1 cellular context compared by ENCODE assay signal in the genomic region with DNA sequence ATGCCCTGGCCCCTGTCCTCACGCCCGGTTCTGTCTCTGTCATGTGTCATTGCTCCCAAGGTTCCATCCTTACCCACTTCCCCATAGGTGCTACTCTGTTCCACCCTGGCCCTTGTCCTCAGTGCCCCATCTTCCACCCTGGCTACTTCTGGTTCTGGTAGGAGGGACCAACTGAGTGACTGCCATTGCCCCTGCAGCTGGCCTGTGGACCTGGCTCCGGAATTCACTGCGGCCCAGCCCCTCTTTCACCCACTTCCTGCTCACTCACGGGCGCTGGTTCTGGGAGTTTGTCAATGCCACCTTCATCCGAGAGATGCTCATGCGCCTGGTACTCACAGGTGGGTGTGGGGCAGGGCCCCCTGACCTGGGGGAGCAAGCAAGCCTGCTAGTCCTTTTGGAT.
TF ChIP-seq lines count a peak whose summit lies in the region.

No MANE protein-coding gene starts in this region.

TF ChIP-seq in H1, 55 proteins besides CTCF, POLR2A, EP300 and RAD21:
- TF ChIP-seq ASH2L (IDR thresholded peaks at IDR 0.05; ENCODE audit: low read length) (no peak), FOSL1 (IDR thresholded peaks at IDR 0.05; ENCODE audit: insufficient read depth, low read depth, low read length) (no peak), TEAD4 (IDR thresholded peaks at IDR 0.05; ENCODE audit: low read depth, low read length) (no peak), CBX5 (IDR thresholded peaks at IDR 0.05; ENCODE audit: low read depth, low read length) (no peak), EZH2 (IDR thresholded peaks at IDR 0.05; ENCODE audit: low read depth, low read length, severe bottlenecking) (no peak), JUND (IDR thresholded peaks at IDR 0.05; ENCODE audit: low read length) (no peak), CHD2 (IDR thresholded peaks at IDR 0.05; ENCODE audit: low read length) (no peak), BACH1 (IDR thresholded peaks at IDR 0.05; ENCODE audit: low read length) (no peak), SIN3A (conservative IDR thresholded peaks at IDR 0.05 in 1 of 2, IDR thresholded peaks at IDR 0.05 in 1 of 2; ENCODE audit: low read depth in 1 of 2, low read length in 2 of 2) (no peak), CBX8 (IDR thresholded peaks at IDR 0.05; ENCODE audit: borderline replicate concordance, low read depth, low read length) (no peak), CEBPB (IDR thresholded peaks at IDR 0.05; ENCODE audit: low read depth, low read length) (no peak), CTBP2 (IDR thresholded peaks at IDR 0.05; ENCODE audit: borderline replicate concordance, insufficient read depth, insufficient read length, low read length) (no peak), SAP30 (IDR thresholded peaks at IDR 0.05; ENCODE audit: insufficient read depth, insufficient replicate concordance, low read length) (no peak)
- TF ChIP-seq, protein P1, sequence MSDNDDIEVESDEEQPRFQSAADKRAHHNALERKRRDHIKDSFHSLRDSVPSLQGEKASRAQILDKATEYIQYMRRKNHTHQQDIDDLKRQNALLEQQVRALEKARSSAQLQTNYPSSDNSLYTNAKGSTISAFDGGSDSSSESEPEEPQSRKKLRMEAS (IDR thresholded peaks at IDR 0.05) = no peak
